Comparison of ENCODE assay signal across 15 cellular contexts in the genomic region with DNA sequence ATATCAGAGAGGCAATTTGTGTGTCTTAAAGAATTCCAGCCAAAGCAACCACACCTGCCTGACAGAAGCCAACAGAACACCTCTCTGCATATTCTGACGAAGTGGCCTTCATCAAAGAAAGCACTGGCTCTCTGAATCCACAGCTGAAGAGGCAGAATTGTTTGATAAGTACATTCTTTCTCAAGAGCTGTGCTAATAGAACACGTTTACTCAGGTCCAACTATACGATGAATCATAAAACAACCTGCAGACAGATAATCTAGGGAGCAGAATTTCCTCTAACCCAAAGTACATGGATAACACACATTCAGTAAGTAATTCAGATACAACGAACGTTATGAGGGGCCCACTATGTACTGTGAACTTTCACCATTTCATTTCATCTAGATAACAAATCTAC. TPM values are rescaled to one million over a fixed set of nuclear protein-coding genes. Genes with fewer than 3 reads are reported as not detected.
DNase-seq lines count a peak whose midpoint lies in the region; TF ChIP-seq lines count a peak whose summit lies in the region.
"Had no signal": no experiment of that assay in that cellular context is flagged by ENCODE, and none has a peak within 500 bp of the region (broad histone marks: within the 10 kb centered on the region; RNA-seq: fewer than 3 reads in every experiment).

No MANE protein-coding gene starts in this region.

- no peak overlapping the region for H2AFZ ChIP-seq in OCI-LY7 (ENCODE audit: low read length)

- H3K36me3 Mint-ChIP-seq in nephron (ENCODE audit: low read depth) = peaks cover 19% of the 10 kb centered on the region
- H3K36me3 Mint-ChIP-seq in CD14-positive monocyte = no peaks in the 10 kb centered on the region
- H3K36me3 Mint-ChIP-seq: CD4-positive, alpha-beta memory T cell had no signal

- BruUV-seq in OCI-LY7 (replicated peaks; lab: Mats Ljungman, UMichigan) = no TSS peak

- no peak overlapping the region for H3K27ac ChIP-seq in OCI-LY7 (ENCODE audit: low read depth, low read length, poor library complexity, severe bottlenecking)

- H3K27me3 Mint-ChIP-seq in nephron (ENCODE audit: low read depth) (peaks cover 4% of the 10 kb centered on the region), CD14-positive monocyte (ENCODE audit: low read depth in 3 of 3) (peaks cover 0 to 4% (median 0%) of the 10 kb centered on the region in 3 donors)

- no peaks in the 10 kb centered on the region for H3K9me2 ChIP-seq in OCI-LY7 (ENCODE audit: insufficient read depth, low read length)

- no peaks in the 10 kb centered on the region for H3K9me3 Mint-ChIP-seq in nephron
- no peaks in the 10 kb centered on the region for H3K9me3 Mint-ChIP-seq in CD14-positive monocyte

- no peaks in the 10 kb centered on the region for H3K9me3 ChIP-seq in OCI-LY7 (ENCODE audit: low read length)
- H3K9me3 ChIP-seq: Peyer's patch had no signal

- H3K4me1 ChIP-seq in OCI-LY7 (ENCODE audit: insufficient read depth, low read length, poor library complexity, severe bottlenecking) = no peaks in the 10 kb centered on the region

- peak overlapping the region; percentile 23 to 83 (median 52) for H3K27ac Mint-ChIP-seq in nephron
- H3K27ac Mint-ChIP-seq in CD14-positive monocyte = no peak overlapping the region
- H3K27ac Mint-ChIP-seq: CD4-positive, alpha-beta memory T cell had no signal

- DNase-seq in DMS53 treated with DMSO at 0.1 percent for 48 hours (lab: John Stamatoyannopoulos, UW; ENCODE audit: unreplicated experiment) (peak; percentile 84), NCI-H226 (peak; percentile 83), epithelial cell of esophagus (ENCODE audit: low read depth) (peak; percentile 77), CD14-positive monocyte (ENCODE audit: low spot score) (no peak), AML-193 (lab: John Stamatoyannopoulos, UW) (no peak), OCI-LY7 (ENCODE audit: low spot score) (no peak)
- DNase-seq: CD4-positive, alpha-beta memory T cell; Karpas-422; NCI-H1417 treated with DMSO at 0.1 percent for 48 hours; NCI-H2029 treated with DMSO at 0.1 percent for 48 hours; NCI-H2227 treated with DMSO at 0.1 percent for 48 hours; Peyer's patch; SIG-M5 had no signal

- peaks cover 74% of the 10 kb centered on the region for H3K4me1 Mint-ChIP-seq in nephron
- H3K4me1 Mint-ChIP-seq in CD14-positive monocyte = peaks cover 16% of the 10 kb centered on the region
- H3K4me1 Mint-ChIP-seq: CD4-positive, alpha-beta memory T cell had no signal

- intact Hi-C loops in CD14-positive monocyte (cut with micrococcal nuclease) (loop anchor here in 1 of 2 donors (5.0 kb wide), 1 partner anchor 142 kb away; no protein-coding TSS in a partner anchor), OCI-LY7 (cut with micrococcal nuclease; ENCODE audit: unreplicated experiment) (loop anchor here (5.0 kb wide), 1 partner anchor 142 kb away; no protein-coding TSS in a partner anchor)

- no peaks in the 10 kb centered on the region for H4K20me1 ChIP-seq in OCI-LY7 (ENCODE audit: insufficient read depth, low read length)

- CTCF ChIA-PET in OCI-LY7 (lab: Charles Lee; ENCODE audit: unreplicated experiment) = no interaction called here

- no peak overlapping the region for H3K4me2 ChIP-seq in OCI-LY7 (ENCODE audit: low read length)

- H3K4me3 ChIP-seq in epithelial cell of esophagus (ENCODE audit: low read length) = no peak overlapping the region
- no peak overlapping the region for H3K4me3 ChIP-seq in OCI-LY7 (ENCODE audit: low read depth, low read length, poor library complexity, severe bottlenecking)
- H3K4me3 ChIP-seq: Peyer's patch had no signal

- no peaks in the 10 kb centered on the region for H3K79me2 ChIP-seq in OCI-LY7 (ENCODE audit: insufficient read depth, low read depth, low read length)

- H3K36me3 ChIP-seq in OCI-LY7 (ENCODE audit: insufficient read depth, low read length) = no peaks in the 10 kb centered on the region
- H3K36me3 ChIP-seq: Peyer's patch had no signal

- H3K4me3 Mint-ChIP-seq in nephron = peak overlapping the region in 1 of 3 experiments; percentile 2
- no peak overlapping the region for H3K4me3 Mint-ChIP-seq in CD14-positive monocyte
- H3K4me3 Mint-ChIP-seq: CD4-positive, alpha-beta memory T cell had no signal

- no peak for TF ChIP-seq CTCF in epithelial cell of esophagus (IDR thresholded peaks at IDR 0.05; ENCODE audit: insufficient read depth, low read depth, low read length, missing control alignments)
- TF ChIP-seq CTCF in nephron (IDR thresholded peaks at IDR 0.05; ENCODE audit: unreplicated experiment in 3 of 3) = no peak
- TF ChIP-seq CTCF in CD14-positive monocyte (IDR thresholded peaks at IDR 0.05) = no peak
- TF ChIP-seq CTCF in OCI-LY7 (conservative IDR thresholded peaks at IDR 0.05; ENCODE audit: low read length) = no peak

- POLR2A ChIA-PET in OCI-LY7 (lab: Charles Lee) = no interaction called here

RNA-seq across cellular contexts. Expression of gene ALDH1A2, which starts 25.4 kb away (rescaled TPM):
- 1 to 10 TPM; 3.4 to 5.1 TPM for polyA plus RNA-seq in CD14-positive monocyte
- total RNA-seq in OCI-LY7 (2014; rRNA removed; shearing (Covaris generic)) = not detected in 2 replicates
- not detected in 2 replicates for total RNA-seq in OCI-LY7 (2022)
- total RNA-seq: H4 had no signal
- polyA plus RNA-seq: CD4-positive, alpha-beta memory T cell had no signal

Comparison
In these comparisons a context has a peak if more than half of its experiments do, and no peak if none do; other contexts are left out.
1. DNase-seq: peak in DMS53 treated with DMSO at 0.1 percent for 48 hours (single experiment), NCI-H226 (single experiment) and epithelial cell of esophagus (single experiment); none in CD14-positive monocyte (single experiment), AML-193 (0 of 2) and OCI-LY7 (single experiment).
2. H3K27ac Mint-ChIP-seq: peak in nephron (3 of 3); none in CD14-positive monocyte (0 of 7).